Comparison of ENCODE assay signal across 8 cellular contexts in genomic region chr13:20703785-20704458, GRCh38. TPM values are rescaled to one million over a fixed set of nuclear protein-coding genes. Genes with fewer than 3 reads are reported as not detected.
A peak's percentile ranks its signal among the peaks of the same experiment; 100 is the strongest.
DNase-seq lines count a peak whose midpoint lies in the region; ATAC-seq, FAIRE-seq and TF ChIP-seq lines count a peak whose summit lies in the region.

No MANE protein-coding gene starts in this region.

- peaks cover 0 to 22% of the 10 kb centered on the region in 2 donors for H3K4me1 ChIP-seq in thoracic aorta (ENCODE audit: control insufficient read depth in 1 of 2, low read depth in 2 of 2)

- DNase-seq in DMS53 treated with DMSO at 0.1 percent for 48 hours (lab: John Stamatoyannopoulos, UW; ENCODE audit: unreplicated experiment) (peak; percentile 85), HK-2 (ENCODE audit: unreplicated experiment) (peak; percentile 67), RCC 7860 (ENCODE audit: low spot score) (peak; percentile 49), foreskin fibroblast (peak; percentile 75 to 92), occipital lobe (lab: John Stamatoyannopoulos, UW) (peak; percentile 61), thoracic aorta (ENCODE audit: low spot score) (no peak)
- DNase-seq in activated T-helper 1 cell treated with anti-CD3 and anti-CD28 coated beads, Interleukin-2, amount 50 U/mL, for 16 hours (ENCODE audit: low read depth in 1 of 2, low spot score in 1 of 2) = peak; percentile 43 to 72

- H3K4me3 ChIP-seq in foreskin fibroblast (ENCODE audit: low read depth in 1 of 2, low read length in 2 of 2) (peak overlapping the region; percentile 17 to 37), thoracic aorta (peak overlapping the region; percentile 71)

- peak; percentile 93 for ATAC-seq in GM19468 (IDR thresholded peaks at IDR 0.05; ENCODE audit: extremely low read depth, unreplicated experiment)
- ATAC-seq in thoracic aorta (ENCODE audit: insufficient number of reproducible peaks, low FRiP score, low read depth) = peak; percentile 34

- no peak for FAIRE-seq in RCC 7860 (lab: Jason Lieb, UNC)

- no peak overlapping the region for H3K27ac ChIP-seq in thoracic aorta

- H3K36me3 ChIP-seq in thoracic aorta = no peaks in the 10 kb centered on the region

- TF ChIP-seq CTCF in foreskin fibroblast (IDR thresholded peaks at IDR 0.05; ENCODE audit: low read depth, low read length) = peak; percentile 36
- peak; percentile 61 for TF ChIP-seq CTCF in thoracic aorta (IDR thresholded peaks at IDR 0.05)

- no peaks in the 10 kb centered on the region for H3K27me3 ChIP-seq in thoracic aorta (replicated peaks; ENCODE audit: insufficient read depth)

- no peaks in the 10 kb centered on the region for H3K9me3 ChIP-seq in thoracic aorta

RNA-seq across cellular contexts. Expression of gene IL17D, which starts 0.4 kb away (rescaled TPM):
- total RNA-seq in occipital lobe (7.6 TPM), thoracic aorta (10 to 100 TPM in 1 of 2 donors, 1 to 10 TPM in 1; 6.6 to 10.3 TPM)
